ENCODE assay signal across 5 cellular contexts in the genomic region with DNA sequence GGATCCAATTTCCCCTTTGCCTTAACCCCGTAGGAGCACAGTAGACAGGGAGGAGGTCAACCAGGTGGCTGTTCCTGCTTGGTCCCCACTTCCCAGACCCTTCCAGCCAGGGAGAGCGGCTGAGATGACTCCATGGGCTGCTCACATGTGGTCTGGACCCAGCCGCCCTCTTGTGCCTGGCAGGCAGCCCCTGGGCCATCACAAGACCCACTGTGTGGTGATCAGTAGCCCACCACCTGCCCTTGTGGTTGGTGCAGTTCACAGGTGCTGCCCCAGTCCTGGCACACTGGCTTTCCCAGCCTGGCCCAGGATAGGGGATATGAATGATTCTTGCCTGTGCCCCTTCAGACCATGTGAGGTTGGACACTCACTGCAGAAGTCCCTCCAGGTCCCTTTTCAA.
"Had no signal": no experiment of that assay in that cellular context is flagged by ENCODE, and none has a peak within 500 bp of the region (broad histone marks: within the 10 kb centered on the region; RNA-seq: fewer than 3 reads in every experiment).

No MANE protein-coding gene starts in this region.

- H3K4me3 ChIP-seq: K562 had no signal

- ATAC-seq: HepG2, K562 had no signal

- H3K27ac ChIP-seq: HL-60 had no signal

- DNase-seq: IMR-90, KBM-7 had no signal
